In genomic region chr7:93055543-93056107, GRCh38 we compare ENCODE assay signal across 9 cellular contexts.
DNase-seq lines count a peak whose midpoint lies in the region; ATAC-seq and TF ChIP-seq lines count a peak whose summit lies in the region.
"Had no signal": no experiment of that assay in that cellular context is flagged by ENCODE, and none has a peak within 500 bp of the region (broad histone marks: within the 10 kb centered on the region; RNA-seq: fewer than 3 reads in every experiment).

No MANE protein-coding gene starts in this region.

- DNase-seq in activated T-cell treated with anti-CD3 and anti-CD28 coated beads, Interleukin-2, amount 50 U/mL, for 4 hours, result no peak
- no peak for DNase-seq in activated T-cell treated with anti-CD3 and anti-CD28 coated beads, Interleukin-2, amount 50 U/mL, for 1 hour
- DNase-seq in NCI-H345 (lab: John Stamatoyannopoulos, UW) (peak; percentile 48), astrocyte of the cerebellum (ENCODE audit: low read depth) (peak; percentile 43), iris pigment epithelial cell (ENCODE audit: low read depth) (peak; percentile 37), transverse colon (no peak)

- 2 to 4% methylated on average over 5 of the region's 5 CpGs for WGBS in transverse colon (ENCODE audit: low coverage in 1 of 2), 2 donors

- TF ChIP-seq EP300 in transverse colon (IDR thresholded peaks at IDR 0.05; ENCODE audit: low read depth), result no peak

- no peaks in the 10 kb centered on the region for H3K27me3 ChIP-seq in transverse colon

- H3K36me3 Mint-ChIP-seq in activated T-cell treated with anti-CD3 and anti-CD28 coated beads, Interleukin-2, amount 50 U/mL, for 4 hours (ENCODE audit: insufficient read depth), result no peaks in the 10 kb centered on the region
- H3K36me3 Mint-ChIP-seq: activated naive CD8-positive, alpha-beta T cell had no signal

- peak; percentile 67 to 72 for ATAC-seq in activated T-cell treated with anti-CD3 and anti-CD28 coated beads, Interleukin-2, amount 50 U/mL, for 4 hours
- ATAC-seq in HG02870 (IDR thresholded peaks at IDR 0.05; ENCODE audit: unreplicated experiment) (peak; percentile 63), GM18502 (IDR thresholded peaks at IDR 0.05; ENCODE audit: poor library complexity, unreplicated experiment) (no peak)

- H3K4me1 ChIP-seq in transverse colon, result peaks cover 0 to 27% (median 3%) of the 10 kb centered on the region in 4 donors

- no peak overlapping the region for H3K4me3 Mint-ChIP-seq in activated T-cell treated with anti-CD3 and anti-CD28 coated beads, Interleukin-2, amount 50 U/mL, for 4 hours
- H3K4me3 Mint-ChIP-seq: activated naive CD8-positive, alpha-beta T cell had no signal

- no peak overlapping the region for H3K27ac ChIP-seq in transverse colon

- H3K36me3 ChIP-seq in transverse colon, result no peaks in the 10 kb centered on the region

- in situ Hi-C loops in astrocyte of the cerebellum (cut with HindIII; ENCODE audit: low sequenced_read_pairs) (no loop called here), transverse colon (cut with MboI; ENCODE audit: low pct_ligation_motif_present in 1 of 4, low pct_unique_long_range_greater_than_20kb in 1 of 4, low sequenced_read_pairs in 3 of 4) (loop anchor here (10.0 to 25.0 kb wide), 4 partner anchors 371 to 443 kb away; no protein-coding TSS in a partner anchor)

- H3K4me1 Mint-ChIP-seq in activated T-cell treated with anti-CD3 and anti-CD28 coated beads, Interleukin-2, amount 50 U/mL, for 4 hours (ENCODE audit: low read depth), result peaks cover 3% of the 10 kb centered on the region

- TF ChIP-seq POLR2A in transverse colon (IDR thresholded peaks at IDR 0.05), result no peak

- no peaks in the 10 kb centered on the region for H3K9me3 ChIP-seq in transverse colon

- TF ChIP-seq CTCF in astrocyte of the cerebellum (IDR thresholded peaks at IDR 0.05; ENCODE audit: low read depth, low read length, missing control alignments) (peak; percentile 34), transverse colon (IDR thresholded peaks at IDR 0.05) (peak; percentile 72 to 86 (median 83))

- intact Hi-C loops in transverse colon (cut with DNase I; ENCODE audit: low total_unique reads), result loop anchor here (10.0 kb wide), 2 partner anchors 431 to 531 kb away; partner anchors contain the start of genes PEX1 and RBM48

- H3K4me3 ChIP-seq in astrocyte of the cerebellum (ENCODE audit: low read depth, low read length) (no peak overlapping the region), transverse colon (no peak overlapping the region)

- H3K27me3 Mint-ChIP-seq in activated T-cell treated with anti-CD3 and anti-CD28 coated beads, Interleukin-2, amount 50 U/mL, for 4 hours (ENCODE audit: low read depth), result peaks cover 2% of the 10 kb centered on the region

- no peaks in the 10 kb centered on the region for H3K9me3 Mint-ChIP-seq in activated T-cell treated with anti-CD3 and anti-CD28 coated beads, Interleukin-2, amount 50 U/mL, for 4 hours

Comparison
In these comparisons a context has a peak if more than half of its experiments do, and no peak if none do; other contexts are left out.
1. DNase-seq: peak in NCI-H345 (single experiment), astrocyte of the cerebellum (single experiment) and iris pigment epithelial cell (single experiment); none in activated T-cell treated with anti-CD3 and anti-CD28 coated beads, Interleukin-2, amount 50 U/mL, for 4 hours (single experiment), activated T-cell treated with anti-CD3 and anti-CD28 coated beads, Interleukin-2, amount 50 U/mL, for 1 hour (single experiment) and transverse colon (single experiment).